11 cellular contexts compared by ENCODE assay signal in genomic region chr6:107756661-107757060, GRCh38.
"Had no signal": no experiment of that assay in that cellular context is flagged by ENCODE, and none has a peak within 500 bp of the region (broad histone marks: within the 10 kb centered on the region; RNA-seq: fewer than 3 reads in every experiment).

No MANE protein-coding gene starts in this region.

- H3K27me3 Mint-ChIP-seq: naive B cell had no signal

- H3K4me3 Mint-ChIP-seq: naive B cell had no signal

- H3K27me3 ChIP-seq: cardiac muscle cell, gastroesophageal sphincter had no signal

- H3K9ac ChIP-seq: SK-N-SH had no signal

- ATAC-seq: gastroesophageal sphincter, heart right ventricle had no signal

- H3K4me1 ChIP-seq: gastroesophageal sphincter, heart right ventricle had no signal

- FAIRE-seq: urothelium cell line had no signal

- H3K36me3 ChIP-seq: cardiac muscle cell, gastroesophageal sphincter, heart right ventricle had no signal

- H3K27ac ChIP-seq: cardiac muscle cell, dorsolateral prefrontal cortex, gastroesophageal sphincter, heart right ventricle had no signal

- DNase-seq: activated CD4-positive, alpha-beta T cell treated with anti-CD3 and anti-CD28 coated beads for 48 hours; dorsolateral prefrontal cortex; erythroblast; heart right ventricle; midbrain; naive B cell; SK-N-SH; stimulated activated CD4-positive, alpha-beta T cell treated with anti-CD3 and anti-CD28 coated beads, Interleukin-1b, Interleukin-23, amount 100 ng/mL, for 48 hours had no signal

- H3K9me3 ChIP-seq: SK-N-SH had no signal

- H3K4me3 ChIP-seq: cardiac muscle cell, dorsolateral prefrontal cortex, gastroesophageal sphincter, heart right ventricle had no signal
